ENCODE assay signal across 23 cellular contexts in the genomic region with DNA sequence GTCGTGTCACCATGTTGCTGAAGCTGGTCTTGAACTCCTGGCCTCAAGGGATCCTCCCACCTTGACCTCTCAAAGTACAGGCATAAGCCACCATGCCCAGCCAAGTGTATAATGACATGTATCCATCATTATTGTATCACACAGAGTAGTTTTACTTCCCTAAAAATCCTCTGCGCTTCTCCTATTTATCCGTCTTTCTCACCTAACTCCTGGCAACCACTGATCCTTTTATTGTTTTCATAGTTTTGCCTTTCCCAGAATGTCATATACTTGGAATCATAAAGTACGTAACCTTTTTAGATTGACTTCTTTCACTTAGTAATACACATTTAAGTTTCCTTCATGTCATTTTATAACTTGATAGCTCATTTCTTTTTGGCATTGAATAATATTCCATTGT.
"Had no signal": no experiment of that assay in that cellular context is flagged by ENCODE, and none has a peak within 500 bp of the region (broad histone marks: within the 10 kb centered on the region; RNA-seq: fewer than 3 reads in every experiment).

No MANE protein-coding gene starts in this region.

- H3K9me3 ChIP-seq: esophagus muscularis mucosa, gastroesophageal sphincter, heart left ventricle, left lung, lower lobe of right lung had no signal

- ATAC-seq: foreskin keratinocyte, gastroesophageal sphincter, heart left ventricle, left lung, left ventricle myocardium superior, lower lobe of right lung had no signal

- FAIRE-seq: endothelial cell of umbilical vein, frontal cortex, kidney had no signal

- H3K4me3 ChIP-seq: coronary artery, dorsolateral prefrontal cortex, esophagus muscularis mucosa, gastroesophageal sphincter, heart left ventricle, hepatocyte, left lung, lower lobe of right lung had no signal

- H3K36me3 ChIP-seq: esophagus muscularis mucosa, gastroesophageal sphincter, heart left ventricle, left lung, lower lobe of right lung had no signal

- DNase-seq: dermis blood vessel endothelial cell; dorsolateral prefrontal cortex; effector CD4-positive, alpha-beta T cell; effector memory CD4-positive, alpha-beta T cell; foreskin keratinocyte; heart left ventricle; hypothalamus; immature natural killer cell; islet precursor cell; kidney; kidney glomerular epithelial cell; left lung; left ventricle myocardium superior; lower lobe of right lung; mesendoderm; midbrain; naive B cell had no signal

- H3K4me1 ChIP-seq: esophagus muscularis mucosa, lower lobe of right lung had no signal
